Comparison of ENCODE assay signal across 19 cellular contexts in genomic region chr11:57770793-57771192, GRCh38. TPM values are rescaled to one million over a fixed set of nuclear protein-coding genes. Genes with fewer than 3 reads are reported as not detected.
DNase-seq lines count a peak whose midpoint lies in the region; ATAC-seq and TF ChIP-seq lines count a peak whose summit lies in the region.
"Had no signal": no experiment of that assay in that cellular context is flagged by ENCODE, and none has a peak within 500 bp of the region (broad histone marks: within the 10 kb centered on the region; RNA-seq: fewer than 3 reads in every experiment).

No MANE protein-coding gene starts in this region.

- DNase-seq in HCT116 (ENCODE audit: low read depth, low spot score) (no peak), endodermal cell (no peak), lower lobe of right lung (no peak), thyroid gland (no peak), adrenal gland (no peak), H9 (no peak)
- DNase-seq: ACHN; AML-193; CD4-positive, CD25-positive, alpha-beta regulatory T cell; NCI-H1436 treated with DMSO at 0.1 percent for 48 hours; NCI-H2029 treated with DMSO at 0.1 percent for 48 hours; NCI-H2171 treated with DMSO at 0.1 percent for 48 hours; NCI-H446 treated with DMSO at 0.1 percent for 48 hours; NK-92 treated with Interleukin-12 subunit alpha and Interleukin-12 subunit beta, amount 100 ng/mL, for 24 hours had no signal

- H3K9me3 Mint-ChIP-seq in endodermal cell (no peaks in the 10 kb centered on the region), H9 (no peaks in the 10 kb centered on the region)

- no peak overlapping the region for H2BK120ac ChIP-seq in H9 (ENCODE audit: low read depth, low read length, poor library complexity, severe bottlenecking)

- H3K14ac ChIP-seq in H9 (ENCODE audit: insufficient read depth, low read length): no peak overlapping the region

- H3K4me1 Mint-ChIP-seq in endodermal cell: peaks cover 37% of the 10 kb centered on the region
- H3K4me1 Mint-ChIP-seq in H9: peaks cover 43 to 44% of the 10 kb centered on the region in 2 experiments

- H3T11ph ChIP-seq in H9 (ENCODE audit: low read length): no peak overlapping the region

- H2AFZ ChIP-seq in HCT116 (ENCODE audit: low read depth, low read length, poor library complexity, severe bottlenecking) (no peak overlapping the region), H9 (ENCODE audit: low read length) (no peak overlapping the region)

- no peaks in the 10 kb centered on the region for H3K9me2 ChIP-seq in HCT116 (ENCODE audit: insufficient read depth)

- POLR2A ChIA-PET in HCT116 (lab: Charles Lee): interaction anchor here (1.0 to 1.3 kb wide), 2 partner anchors 8 to 28 kb away, joined by 3 to 4 read pairs; no protein-coding TSS in a partner anchor

- BruUV-seq in HCT116 (replicated peaks; lab: Mats Ljungman, UMichigan): no TSS peak

- 100% methylated on average over 1 of the region's 1 CpG; no CpG with 5 or more reads in 1 of the 2 experiments for WGBS in endodermal cell (ENCODE audit: insufficient coverage in 1 of 2, insufficient read length in 1 of 2), 2 experiments
- 32 to 33% methylated on average over 1 of the region's 1 CpG for WGBS in thyroid gland, 2 donors
- 12 to 19% (median 17%) methylated on average over 1 of the region's 1 CpG for whole genome bisulfite sequencing in adrenal gland, 4 donors
- WGBS in H9 (ENCODE audit: extremely low coverage, insufficient read length, low lambda C conversion rate): no CpG with 5 or more reads among the region's 1 CpG

- no peak overlapping the region for H4K91ac ChIP-seq in H9 (ENCODE audit: insufficient read length, low read depth, low read length)

- H3K79me1 ChIP-seq in H9 (ENCODE audit: insufficient read depth, low read depth, low read length, poor library complexity, severe bottlenecking): peaks cover 7% of the 10 kb centered on the region

- H3K23me2 ChIP-seq in H9 (ENCODE audit: insufficient read length, low read depth, low read length, poor library complexity, severe bottlenecking): no peaks in the 10 kb centered on the region

- H3K4me2 ChIP-seq in HCT116 (ENCODE audit: low read length) (peak overlapping the region; percentile 57; the same call in 1 of the 2 replicates), H9 (ENCODE audit: insufficient read depth, insufficient read length, low read length) (no peak overlapping the region)
- H3K4me2 ChIP-seq: KMS-11 had no signal

- H3K4me1 ChIP-seq in HCT116 (ENCODE audit: control insufficient read depth in 1 of 2, insufficient read depth in 2 of 2, low read length in 2 of 2) (peaks cover 63 to 68% of the 10 kb centered on the region in 2 experiments), endodermal cell (ENCODE audit: control insufficient read depth, insufficient read depth, low read length) (peaks cover 10% of the 10 kb centered on the region), lower lobe of right lung (peaks cover 98% of the 10 kb centered on the region), thyroid gland (peaks cover 80 to 81% of the 10 kb centered on the region in 2 donors), adrenal gland (replicated peaks in 1 of 2) (peaks cover 43 to 83% of the 10 kb centered on the region in 2 donors), H9 (ENCODE audit: insufficient read depth, low read length) (peaks cover 8% of the 10 kb centered on the region; the same call in 1 of the 2 replicates)

- H3K56ac ChIP-seq in H9 (ENCODE audit: insufficient read length, low read depth, low read length): no peak overlapping the region

- H4K8ac ChIP-seq in H9 (replicated peaks; ENCODE audit: insufficient read length, low read depth, low read length): no peak overlapping the region

- H3K27ac Mint-ChIP-seq in endodermal cell: peak overlapping the region; percentile 70
- H3K27ac Mint-ChIP-seq in H9: no peak overlapping the region
- H3K27ac Mint-ChIP-seq: CD4-positive, CD25-positive, alpha-beta regulatory T cell had no signal

- H3K36me3 ChIP-seq in HCT116 (ENCODE audit: control insufficient read depth in 1 of 2, insufficient read depth in 2 of 2, low read length in 2 of 2) (no peaks in the 10 kb centered on the region), endodermal cell (ENCODE audit: control insufficient read depth, insufficient read depth, low read length) (peaks cover 30% of the 10 kb centered on the region), lower lobe of right lung (no peaks in the 10 kb centered on the region), thyroid gland (no peaks in the 10 kb centered on the region), adrenal gland (replicated peaks in 1 of 2) (no peaks in the 10 kb centered on the region)

- no peak for TF ChIP-seq POLR2A in HCT116 (IDR thresholded peaks at IDR 0.05; ENCODE audit: borderline replicate concordance, extremely low read depth, insufficient read depth, insufficient read length)
- no peak for TF ChIP-seq POLR2A in thyroid gland (IDR thresholded peaks at IDR 0.05)
- no peak for TF ChIP-seq POLR2A in adrenal gland (IDR thresholded peaks at IDR 0.05)

- H2BK12ac ChIP-seq in H9 (ENCODE audit: insufficient read length, low read depth, low read length): no peak overlapping the region

- no peak overlapping the region for H3K23ac ChIP-seq in H9 (ENCODE audit: insufficient read length, low read depth, low read length)

- H3K36me3 Mint-ChIP-seq in endodermal cell (ENCODE audit: low read depth) (peaks cover 35% of the 10 kb centered on the region), H9 (ENCODE audit: insufficient read depth in 1 of 3, low read depth in 3 of 3) (peaks cover 8 to 32% (median 19%) of the 10 kb centered on the region in 3 experiments; a peak in 6 of 7 replicates)

- 0 out of 2 replicates have a peak, but pooled peaks cover 4% of the 10 kb centered on the region for H4K20me1 ChIP-seq in HCT116 (ENCODE audit: insufficient read depth)
- H4K20me1 ChIP-seq in H9 (ENCODE audit: control insufficient read depth, insufficient read depth, insufficient read length): no peaks in the 10 kb centered on the region

- no peak overlapping the region for H2AK5ac ChIP-seq in H9 (ENCODE audit: insufficient read length, low read length)

- H2BK15ac ChIP-seq in H9 (ENCODE audit: low read depth, low read length): no peak overlapping the region

- H2BK5ac ChIP-seq in H9 (ENCODE audit: insufficient read length, low read length): no peak overlapping the region

- TF ChIP-seq CTCF in HCT116 (IDR thresholded peaks at IDR 0.05 in 2 of 3, conservative IDR thresholded peaks at IDR 0.05 in 1 of 3; ENCODE audit: borderline replicate concordance in 1 of 3, insufficient read depth in 1 of 3, low read depth in 2 of 3, low read length in 2 of 3) (no peak), endodermal cell (conservative IDR thresholded peaks at IDR 0.05) (no peak), lower lobe of right lung (IDR thresholded peaks at IDR 0.05) (no peak), thyroid gland (IDR thresholded peaks at IDR 0.05) (no peak), adrenal gland (IDR thresholded peaks at IDR 0.05) (no peak), H9 (conservative IDR thresholded peaks at IDR 0.05) (no peak)

- CTCF ChIA-PET in HCT116 (lab: Charles Lee): interaction anchor here (1.7 kb wide), 1 partner anchor 30 kb away, joined by 3 read pairs; no protein-coding TSS in a partner anchor

- H3K9me3 ChIP-seq in HCT116 (ENCODE audit: control insufficient read depth in 1 of 2, insufficient read depth in 1 of 2, low read depth in 1 of 2, low read length in 2 of 2) (no peaks in the 10 kb centered on the region), endodermal cell (ENCODE audit: control insufficient read depth, low read length) (no peaks in the 10 kb centered on the region), lower lobe of right lung (no peaks in the 10 kb centered on the region), thyroid gland (no peaks in the 10 kb centered on the region), adrenal gland (replicated peaks in 1 of 3) (no peaks in the 10 kb centered on the region), H9 (ENCODE audit: control insufficient read depth, low read depth, low read length) (no peaks in the 10 kb centered on the region)
- H3K9me3 ChIP-seq: SJSA1 had no signal

- H3K18ac ChIP-seq in H9 (ENCODE audit: insufficient read length, low read depth, low read length): no peak overlapping the region

- RAD21 ChIA-PET in HCT116 (lab: Charles Lee; ENCODE audit: low non-redundant PET in 1 of 2, low total read pairs in 2 of 2, uncharacterized antibody in 2 of 2, unreplicated experiment in 2 of 2): no interaction called here

- H3K27ac ChIP-seq in HCT116 (ENCODE audit: low read depth, low read length) (no peak overlapping the region), endodermal cell (ENCODE audit: low read depth, low read length) (no peak overlapping the region), lower lobe of right lung (peak overlapping the region; percentile 37), thyroid gland (peak overlapping the region; percentile 7 to 99 (median 97)), adrenal gland (no peak overlapping the region), H9 (ENCODE audit: insufficient read length, low read depth, low read length) (no peak overlapping the region)
- H3K27ac ChIP-seq: KMS-11, RWPE1, SJSA1 had no signal

- no peak overlapping the region for H3K4ac ChIP-seq in H9 (ENCODE audit: low read depth, low read length)

- intact Hi-C loops in HCT116 (cut with micrococcal nuclease) (no loop called here), lower lobe of right lung (cut with DNase I) (no loop called here), thyroid gland (cut with DNase I) (no loop called here), adrenal gland (cut with DNase I) (no loop called here)

- H3K79me2 ChIP-seq in HCT116 (ENCODE audit: insufficient read depth, low read length) (peaks cover 98% of the 10 kb centered on the region), H9 (ENCODE audit: insufficient read depth, low read length) (peaks cover 58% of the 10 kb centered on the region; the same call in 1 of the 2 replicates)

- TF ChIP-seq RAD21 in HCT116 (IDR thresholded peaks at IDR 0.05; ENCODE audit: low read depth): no peak

- no peaks in the 10 kb centered on the region for H3K27me3 ChIP-seq in HCT116 (ENCODE audit: insufficient read depth, low read length)
- H3K27me3 ChIP-seq in endodermal cell (ENCODE audit: control insufficient read depth, insufficient read depth, low read length, poor library complexity, severe bottlenecking): no peaks in the 10 kb centered on the region
- H3K27me3 ChIP-seq in lower lobe of right lung (ENCODE audit: low read depth): no peaks in the 10 kb centered on the region
- no peaks in the 10 kb centered on the region for H3K27me3 ChIP-seq in thyroid gland
- no peaks in the 10 kb centered on the region for H3K27me3 ChIP-seq in adrenal gland
- H3K27me3 ChIP-seq in H9 (ENCODE audit: insufficient read depth, low read length): no peaks in the 10 kb centered on the region
- H3K27me3 ChIP-seq: SJSA1 had no signal

- H3K9ac ChIP-seq in HCT116 (ENCODE audit: low read length): no peak overlapping the region
- H3K9ac ChIP-seq in endodermal cell (ENCODE audit: extremely low read depth, low read length, poor library complexity, severe bottlenecking): no peak overlapping the region
- no peak overlapping the region for H3K9ac ChIP-seq in H9 (ENCODE audit: extremely low read depth, insufficient read length, low read length)
- H3K9ac ChIP-seq: KMS-11 had no signal

- H3K27me3 Mint-ChIP-seq in endodermal cell (ENCODE audit: insufficient read depth) (no peaks in the 10 kb centered on the region), H9 (ENCODE audit: low read depth) (no peaks in the 10 kb centered on the region)

- no peak overlapping the region for H3K4me3 Mint-ChIP-seq in endodermal cell
- no peak overlapping the region for H3K4me3 Mint-ChIP-seq in H9
- H3K4me3 Mint-ChIP-seq: CD4-positive, CD25-positive, alpha-beta regulatory T cell had no signal

- no peak overlapping the region for H2BK20ac ChIP-seq in H9 (ENCODE audit: low read depth, low read length, poor library complexity, severe bottlenecking)

- ATAC-seq in HCT116 (no peak), lower lobe of right lung (no peak), HG02623 (IDR thresholded peaks at IDR 0.05; ENCODE audit: unreplicated experiment) (no peak)

- H4K5ac ChIP-seq in H9 (ENCODE audit: insufficient read length, low read depth, low read length): no peak overlapping the region

- H3K4me3 ChIP-seq in HCT116 (replicated peaks in 1 of 2; ENCODE audit: low read depth in 1 of 2, low read length in 2 of 2) (no peak overlapping the region), endodermal cell (ENCODE audit: low read length) (no peak overlapping the region), lower lobe of right lung (no peak overlapping the region), thyroid gland (replicated peaks in 1 of 3) (no peak overlapping the region), adrenal gland (no peak overlapping the region)
- H3K4me3 ChIP-seq: SJSA1 had no signal

RNA-seq across cellular contexts. Expression of gene CTNND1, which starts 9.2 kb away (rescaled TPM):
- 157 TPM for total RNA-seq in HCT116 (2021; ENCODE audit: unreplicated experiment)
- polyA plus RNA-seq in HCT116 (2012): 94.8 and 163 TPM in 2 replicates
- total RNA-seq in endodermal cell: 100 to 1,000 TPM; 190 to 216 TPM
- polyA plus RNA-seq in endodermal cell (2013, experiment 1 of 2): 144 TPM
- 136 TPM for polyA plus RNA-seq in endodermal cell (2013, experiment 2 of 2)
- total RNA-seq in lower lobe of right lung: 226 TPM
- 100 to 1,000 TPM; 178 to 238 (median 202) TPM for total RNA-seq in thyroid gland
- 100 to 1,000 TPM in 7 of 8 donors, 10 to 100 TPM in 1; 90.8 to 152 (median 118) TPM for total RNA-seq in adrenal gland
- polyA plus RNA-seq in adrenal gland: 10 to 100 TPM; 26.3 to 80.2 (median 31.2) TPM
- 164 and 166 TPM in 2 replicates for total RNA-seq in H9 (2021)

RNA-seq across cellular contexts. Expression of gene BTBD18, which starts 19.2 kb away (rescaled TPM):
- total RNA-seq in HCT116 (2021; ENCODE audit: unreplicated experiment) (not detected), endodermal cell (not detected), lower lobe of right lung (not detected), thyroid gland (not detected), adrenal gland (not detected), H9 (2021) (not detected in 2 replicates)
- polyA plus RNA-seq in HCT116 (2012): 0.09 and 0.11 TPM in 2 replicates
- not detected for polyA plus RNA-seq in endodermal cell (2013, experiment 1 of 2)
- not detected for polyA plus RNA-seq in endodermal cell (2013, experiment 2 of 2)
- not detected for polyA plus RNA-seq in adrenal gland
- total RNA-seq: CD4-positive, CD25-positive, alpha-beta regulatory T cell; M059J; SJSA1 had no signal

RNA-seq across cellular contexts. Expression of gene SELENOH, which starts 29.5 kb away (rescaled TPM):
- total RNA-seq in HCT116 (2021; ENCODE audit: unreplicated experiment) (194 TPM), endodermal cell (100 to 1,000 TPM; 213 to 226 TPM), lower lobe of right lung (118 TPM), thyroid gland (100 to 1,000 TPM; 130 to 271 (median 169) TPM), adrenal gland (100 to 1,000 TPM; 145 to 327 (median 257) TPM), H9 (2021) (251 and 271 TPM in 2 replicates)
- polyA plus RNA-seq in HCT116 (2012): 149 and 178 TPM in 2 replicates
- 154 TPM for polyA plus RNA-seq in endodermal cell (2013, experiment 1 of 2)
- polyA plus RNA-seq in endodermal cell (2013, experiment 2 of 2): 152 TPM
- polyA plus RNA-seq in adrenal gland: 100 to 1,000 TPM in 2 of 3 donors, 10 to 100 TPM in 1; 33.8 to 150 (median 131) TPM

RNA-seq across cellular contexts. Expression of gene TMX2, which starts 58.4 kb away (rescaled TPM):
- total RNA-seq in HCT116 (2021; ENCODE audit: unreplicated experiment) (93.9 TPM), endodermal cell (10 to 100 TPM; 67.6 to 79.2 TPM), lower lobe of right lung (64.2 TPM), thyroid gland (100 to 1,000 TPM in 1 of 4 donors, 10 to 100 TPM in 3; 85.3 to 127 (median 92.4) TPM), adrenal gland (100 to 1,000 TPM in 1 of 8 donors, 10 to 100 TPM in 7; 63.0 to 141 (median 91.9) TPM), H9 (2021) (91.1 and 91.3 TPM in 2 replicates)
- polyA plus RNA-seq in HCT116 (2012): 88.9 and 103 TPM in 2 replicates
- polyA plus RNA-seq in endodermal cell (2013, experiment 1 of 2): 72.3 TPM
- polyA plus RNA-seq in endodermal cell (2013, experiment 2 of 2): 62.6 TPM
- 100 to 1,000 TPM in 1 of 3 donors, 10 to 100 TPM in 2; 47.0 to 210 (median 57.4) TPM for polyA plus RNA-seq in adrenal gland

RNA-seq across cellular contexts. Expression of gene MED19, which starts 58.8 kb away (rescaled TPM):
- total RNA-seq in HCT116 (2021; ENCODE audit: unreplicated experiment): 18.0 TPM
- polyA plus RNA-seq in HCT116 (2012): 14.5 and 18.0 TPM in 2 replicates
- 10 to 100 TPM; 18.5 TPM for total RNA-seq in endodermal cell
- polyA plus RNA-seq in endodermal cell (2013, experiment 1 of 2): 30.2 TPM
- 28.0 TPM for polyA plus RNA-seq in endodermal cell (2013, experiment 2 of 2)
- 12.0 TPM for total RNA-seq in lower lobe of right lung
- 10 to 100 TPM; 24.6 to 38.1 (median 35.6) TPM for total RNA-seq in thyroid gland
- 10 to 100 TPM; 16.6 to 32.1 (median 21.9) TPM for total RNA-seq in adrenal gland
- polyA plus RNA-seq in adrenal gland: 10 to 100 TPM; 13.7 to 35.7 (median 13.7) TPM
- total RNA-seq in H9 (2021): 17.6 and 17.9 TPM in 2 replicates

Comparison
In these comparisons a context has a peak if more than half of its experiments do, and no peak if none do; other contexts are left out.
1. H3K27ac ChIP-seq: peak in lower lobe of right lung (single experiment) and thyroid gland (3 of 3); none in HCT116 (single experiment), endodermal cell (single experiment), adrenal gland (0 of 5) and H9 (single experiment).